Comparison of ENCODE assay signal across 21 cellular contexts in the genomic region with DNA sequence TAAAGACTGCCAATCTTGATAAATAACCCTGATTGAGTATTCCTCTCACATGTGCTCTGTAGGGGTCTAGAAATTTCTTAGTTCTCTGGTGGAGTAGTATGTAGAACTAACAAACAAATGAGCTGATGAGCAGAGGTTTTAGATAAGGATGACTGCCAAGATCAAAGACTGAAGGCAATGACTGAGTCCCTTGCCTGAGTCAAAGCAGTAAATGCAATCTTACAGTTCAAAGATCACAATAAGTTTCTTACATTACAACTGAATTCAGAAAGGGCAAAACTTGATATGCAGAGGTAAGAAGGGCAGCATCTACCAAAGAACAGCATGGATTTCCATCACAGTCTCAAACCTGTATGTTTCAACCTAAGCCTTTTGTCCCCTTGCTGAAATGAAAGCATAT.
DNase-seq lines count a peak whose midpoint lies in the region; ATAC-seq, FAIRE-seq and TF ChIP-seq lines count a peak whose summit lies in the region.
"Had no signal": no experiment of that assay in that cellular context is flagged by ENCODE, and none has a peak within 500 bp of the region (broad histone marks: within the 10 kb centered on the region; RNA-seq: fewer than 3 reads in every experiment).

No MANE protein-coding gene starts in this region.

- no peak for FAIRE-seq in small intestine (lab: Jason Lieb, UNC)
- FAIRE-seq: D721Med, GM12892 had no signal

- intact Hi-C loops in activated CD4-positive, alpha-beta T cell treated with anti-CD3 and anti-CD28 coated beads for 36 hours (cut with DNase I, micrococcal nuclease), result no loop called here
- intact Hi-C loops in left colon (cut with DNase I, micrococcal nuclease), result no loop called here

- no peaks in the 10 kb centered on the region for H3K27me3 Mint-ChIP-seq in activated CD4-positive, alpha-beta T cell treated with anti-CD3 and anti-CD28 coated beads for 36 hours
- H3K27me3 Mint-ChIP-seq: B cell; CD4-positive, alpha-beta T cell; CD8-positive, alpha-beta memory T cell had no signal

- peaks cover 7% of the 10 kb centered on the region for H3K9me3 Mint-ChIP-seq in activated CD4-positive, alpha-beta T cell treated with anti-CD3 and anti-CD28 coated beads for 36 hours (ENCODE audit: low read depth)

- DNase-seq in activated CD4-positive, alpha-beta T cell treated with anti-CD3 and anti-CD28 coated beads for 36 hours, result no peak
- DNase-seq in activated CD4-positive, alpha-beta T cell treated with anti-CD3 and anti-CD28 coated beads, Interleukin-2, amount 50 U/mL, for 1 hour, result no peak
- DNase-seq in left colon, result no peak
- DNase-seq in small intestine, result peak; percentile 42
- no peak for DNase-seq in GM10248 (ENCODE audit: extremely low spot score)
- DNase-seq in MV-4-11 (lab: John Stamatoyannopoulos, UW), result no peak
- DNase-seq: CD4-positive, alpha-beta T cell; CD8-positive, alpha-beta memory T cell; DMS 273 treated with DMSO at 0.1 percent for 48 hours; DMS79; EL; GDM1; GM23248; H9 had no signal

- no peaks in the 10 kb centered on the region for H3K4me1 ChIP-seq in small intestine (ENCODE audit: control insufficient read depth in 2 of 2, insufficient read depth in 1 of 2, low read depth in 1 of 2, low read length in 1 of 2)
- H3K4me1 ChIP-seq: BLaER1 treated with 17β-estradiol and CSF1 and Interleukin-3, amounts not matched to agents 10 nM and 100 nM had no signal

- no peak overlapping the region for H3K4me3 Mint-ChIP-seq in activated CD4-positive, alpha-beta T cell treated with anti-CD3 and anti-CD28 coated beads for 36 hours
- H3K4me3 Mint-ChIP-seq: B cell; CD14-positive monocyte; CD4-positive, alpha-beta T cell; CD8-positive, alpha-beta memory T cell; H9 had no signal

- no peaks in the 10 kb centered on the region for H3K36me3 Mint-ChIP-seq in activated CD4-positive, alpha-beta T cell treated with anti-CD3 and anti-CD28 coated beads for 36 hours (ENCODE audit: low read depth)
- H3K36me3 Mint-ChIP-seq: CD14-positive monocyte; CD8-positive, alpha-beta memory T cell had no signal

- ATAC-seq in activated CD4-positive, alpha-beta T cell treated with anti-CD3 and anti-CD28 coated beads for 36 hours, result peak; percentile 19
- ATAC-seq in left colon, result peak; percentile 86
- ATAC-seq: HCT116 had no signal

- CTCF ChIA-PET in activated CD4-positive, alpha-beta T cell treated with anti-CD3 and anti-CD28 coated beads for 36 hours (lab: Charles Lee), result no interaction called here
- CTCF ChIA-PET in GM10248 (lab: Yijun Ruan, JAX), result interaction anchor here (1.3 kb wide), 1 partner anchor 19 kb away, joined by 3 read pairs; no protein-coding TSS in a partner anchor

- no peak for TF ChIP-seq CTCF in GM10248 (IDR thresholded peaks at IDR 0.05; ENCODE audit: control extremely low read depth, extremely low read depth, low read depth, missing control alignments)

- POLR2A ChIA-PET in activated CD4-positive, alpha-beta T cell treated with anti-CD3 and anti-CD28 coated beads for 36 hours (lab: Charles Lee), result no interaction called here
- POLR2A ChIA-PET in GM10248 (lab: Yijun Ruan, JAX), result no interaction called here

- no peaks in the 10 kb centered on the region for H3K27me3 ChIP-seq in small intestine (ENCODE audit: control insufficient read depth in 2 of 2, insufficient read depth in 2 of 2, low read length in 2 of 2)
- H3K27me3 ChIP-seq: BLaER1 treated with 17β-estradiol and CSF1 and Interleukin-3, amounts not matched to agents 10 nM and 100 nM had no signal

- H3K27ac ChIP-seq in small intestine (ENCODE audit: low read depth in 1 of 2, low read length in 1 of 2), result no peak overlapping the region
- H3K27ac ChIP-seq: 22Rv1; BLaER1 treated with 17β-estradiol and CSF1 and Interleukin-3, amounts not matched to agents 10 nM and 100 nM; GM23248 had no signal

- H3K4me3 ChIP-seq in small intestine (ENCODE audit: low read depth in 1 of 2, low read length in 2 of 2), result no peak overlapping the region
- H3K4me3 ChIP-seq: BLaER1 treated with 17β-estradiol and CSF1 and Interleukin-3, amounts not matched to agents 10 nM and 100 nM; GM23248 had no signal

- no peaks in the 10 kb centered on the region for H3K4me1 Mint-ChIP-seq in activated CD4-positive, alpha-beta T cell treated with anti-CD3 and anti-CD28 coated beads for 36 hours
- H3K4me1 Mint-ChIP-seq: B cell; CD14-positive monocyte; CD8-positive, alpha-beta memory T cell had no signal

- no peaks in the 10 kb centered on the region for H3K9me3 ChIP-seq in small intestine (ENCODE audit: control insufficient read depth, low read depth)

- no peaks in the 10 kb centered on the region for H3K36me3 ChIP-seq in small intestine (ENCODE audit: control insufficient read depth in 2 of 2, insufficient read depth in 2 of 2, low read length in 2 of 2)
- H3K36me3 ChIP-seq: BLaER1 treated with 17β-estradiol and CSF1 and Interleukin-3, amounts not matched to agents 10 nM and 100 nM had no signal

- no peak overlapping the region for H3K27ac Mint-ChIP-seq in activated CD4-positive, alpha-beta T cell treated with anti-CD3 and anti-CD28 coated beads for 36 hours
- H3K27ac Mint-ChIP-seq: B cell; CD14-positive monocyte; CD4-positive, alpha-beta T cell; CD8-positive, alpha-beta memory T cell; H9 had no signal
